Comparison of ENCODE assay signal across 8 cellular contexts in genomic region chr17:45782889-45783592, GRCh38. TPM values are rescaled to one million over a fixed set of nuclear protein-coding genes. Genes with fewer than 3 reads are reported as not detected.
DNase-seq lines count a peak whose midpoint lies in the region; ATAC-seq and TF ChIP-seq lines count a peak whose summit lies in the region.

No MANE protein-coding gene starts in this region.

- peak overlapping the region; percentile 91 for H2AFZ ChIP-seq in neural progenitor cell (replicated peaks)

- H3K4me3 Mint-ChIP-seq in activated CD4-positive, alpha-beta T cell treated with anti-CD3 and anti-CD28 coated beads for 36 hours = peak overlapping the region; percentile 58
- peak overlapping the region; percentile 90 for H3K4me3 Mint-ChIP-seq in neural progenitor cell
- H3K4me3 Mint-ChIP-seq in type B pancreatic cell = peak overlapping the region; percentile 87

- CTCF ChIA-PET in activated CD4-positive, alpha-beta T cell treated with anti-CD3 and anti-CD28 coated beads for 36 hours (lab: Charles Lee) = interaction anchor here (0.6 to 2.1 kb wide), 14 partner anchors 11 to 715 kb away, joined by 3 to 10 read pairs (median 3); no protein-coding TSS in a partner anchor

- ATAC-seq in activated CD4-positive, alpha-beta T cell treated with anti-CD3 and anti-CD28 coated beads for 36 hours = peak; percentile 71
- ATAC-seq in GM21526 (IDR thresholded peaks at IDR 0.05; ENCODE audit: low FRiP score, unreplicated experiment) = no peak
- no peak for ATAC-seq in GM19455 (IDR thresholded peaks at IDR 0.05; ENCODE audit: unreplicated experiment)

- H4K20me1 ChIP-seq in neural progenitor cell (ENCODE audit: low read depth) = peaks cover 12% of the 10 kb centered on the region

- no peaks in the 10 kb centered on the region for H3K36me3 ChIP-seq in WERI-Rb-1
- no peaks in the 10 kb centered on the region for H3K36me3 ChIP-seq in effector memory CD4-positive, alpha-beta T cell (ENCODE audit: control insufficient read depth, insufficient read depth, low read length)
- H3K36me3 ChIP-seq in neural progenitor cell = no peaks in the 10 kb centered on the region

- no peaks in the 10 kb centered on the region for H3K9me3 ChIP-seq in WERI-Rb-1 (ENCODE audit: severe bottlenecking)
- no peaks in the 10 kb centered on the region for H3K9me3 ChIP-seq in effector memory CD4-positive, alpha-beta T cell (ENCODE audit: control insufficient read depth, low read length)
- no peaks in the 10 kb centered on the region for H3K9me3 ChIP-seq in neural progenitor cell (ENCODE audit: low read depth)

- H3K4me1 ChIP-seq in effector memory CD4-positive, alpha-beta T cell (ENCODE audit: control insufficient read depth, insufficient read depth, low read length, poor library complexity, severe bottlenecking) = peaks cover 16% of the 10 kb centered on the region
- peaks cover 4% of the 10 kb centered on the region for H3K4me1 ChIP-seq in neural progenitor cell

- H3K79me2 ChIP-seq in neural progenitor cell (ENCODE audit: low read depth) = no peaks in the 10 kb centered on the region

- H3K4me3 ChIP-seq in WERI-Rb-1 (ENCODE audit: low read depth, low read length) (peak overlapping the region; percentile 73), neural progenitor cell (peak overlapping the region; percentile 80)
- peak overlapping the region; percentile 54 for H3K4me3 ChIP-seq in effector memory CD4-positive, alpha-beta T cell (ENCODE audit: insufficient read depth, low read depth, low read length, poor library complexity, severe bottlenecking)

- TF ChIP-seq CTCF in WERI-Rb-1 (IDR thresholded peaks at IDR 0.05; ENCODE audit: low read depth, low read length) (peak; percentile 95), neural progenitor cell (IDR thresholded peaks at IDR 0.05) (peak; percentile 81), type B pancreatic cell (conservative IDR thresholded peaks at IDR 0.05) (peak; percentile 95)

- intact Hi-C loops in activated CD4-positive, alpha-beta T cell treated with anti-CD3 and anti-CD28 coated beads for 36 hours (cut with DNase I, micrococcal nuclease) = loop anchor here in 1 of 2 experiments (5.0 kb wide), 1 partner anchor 49 kb away; no protein-coding TSS in a partner anchor

- H3F3A ChIP-seq in neural progenitor cell (ENCODE audit: low read depth) = peaks cover 17% of the 10 kb centered on the region

- H3K27ac Mint-ChIP-seq in activated CD4-positive, alpha-beta T cell treated with anti-CD3 and anti-CD28 coated beads for 36 hours = no peak overlapping the region
- H3K27ac Mint-ChIP-seq in neural progenitor cell (no peak overlapping the region), type B pancreatic cell (no peak overlapping the region)

- no peaks in the 10 kb centered on the region for H3K9me3 Mint-ChIP-seq in activated CD4-positive, alpha-beta T cell treated with anti-CD3 and anti-CD28 coated beads for 36 hours (ENCODE audit: low read depth)
- H3K9me3 Mint-ChIP-seq in neural progenitor cell (no peaks in the 10 kb centered on the region), type B pancreatic cell (no peaks in the 10 kb centered on the region)

- H3K27me3 ChIP-seq in WERI-Rb-1 (ENCODE audit: insufficient read depth, low read depth, severe bottlenecking) (no peaks in the 10 kb centered on the region), neural progenitor cell (peaks cover 71% of the 10 kb centered on the region)
- peaks cover 23% of the 10 kb centered on the region for H3K27me3 ChIP-seq in effector memory CD4-positive, alpha-beta T cell (replicated peaks; ENCODE audit: control insufficient read depth, insufficient read depth, low read length, poor library complexity, severe bottlenecking)

- no peak overlapping the region for H3K9ac ChIP-seq in neural progenitor cell

- H3K27ac ChIP-seq in WERI-Rb-1 = no peak overlapping the region
- H3K27ac ChIP-seq in effector memory CD4-positive, alpha-beta T cell (ENCODE audit: insufficient read depth, low read length, poor library complexity, severe bottlenecking) = no peak overlapping the region
- no peak overlapping the region for H3K27ac ChIP-seq in neural progenitor cell

- H3K27me3 Mint-ChIP-seq in activated CD4-positive, alpha-beta T cell treated with anti-CD3 and anti-CD28 coated beads for 36 hours = peaks cover 56% of the 10 kb centered on the region
- peaks cover 26% of the 10 kb centered on the region for H3K27me3 Mint-ChIP-seq in neural progenitor cell (ENCODE audit: insufficient read depth, low read depth)
- H3K27me3 Mint-ChIP-seq in type B pancreatic cell = peaks cover 83% of the 10 kb centered on the region

- H3K36me3 Mint-ChIP-seq in activated CD4-positive, alpha-beta T cell treated with anti-CD3 and anti-CD28 coated beads for 36 hours (ENCODE audit: low read depth) = no peaks in the 10 kb centered on the region
- no peaks in the 10 kb centered on the region for H3K36me3 Mint-ChIP-seq in neural progenitor cell
- H3K36me3 Mint-ChIP-seq in type B pancreatic cell = no peaks in the 10 kb centered on the region

- POLR2A ChIA-PET in activated CD4-positive, alpha-beta T cell treated with anti-CD3 and anti-CD28 coated beads for 36 hours (lab: Charles Lee) = interaction anchor here (0.6 to 0.8 kb wide), 2 partner anchors 45 to 59 kb away, joined by 4 read pairs; no protein-coding TSS in a partner anchor

- H3K4me1 Mint-ChIP-seq in activated CD4-positive, alpha-beta T cell treated with anti-CD3 and anti-CD28 coated beads for 36 hours = peaks cover 2% of the 10 kb centered on the region
- peaks cover 18% of the 10 kb centered on the region for H3K4me1 Mint-ChIP-seq in neural progenitor cell
- H3K4me1 Mint-ChIP-seq in type B pancreatic cell (ENCODE audit: unreplicated experiment) = no peaks in the 10 kb centered on the region

- DNase-seq in activated CD4-positive, alpha-beta T cell treated with anti-CD3 and anti-CD28 coated beads for 36 hours = peak; percentile 75
- no peak for DNase-seq in activated CD4-positive, alpha-beta T cell treated with anti-CD3 and anti-CD28 coated beads for 1 hour
- DNase-seq in WERI-Rb-1 = peak; percentile 75
- DNase-seq in effector memory CD4-positive, alpha-beta T cell = peak in 1 of 3 donors; percentile 6
- peak; percentile 90 for DNase-seq in neural progenitor cell (ENCODE audit: low spot score)
- DNase-seq in type B pancreatic cell (ENCODE audit: extremely low spot score, unreplicated experiment) = peak; percentile 79

- H3K4me2 ChIP-seq in neural progenitor cell = peak overlapping the region; percentile 93

RNA-seq across cellular contexts. Expression of gene CRHR1, which starts 1.1 kb away (rescaled TPM):
- not detected for total RNA-seq in activated CD4-positive, alpha-beta T cell treated with anti-CD3 and anti-CD28 coated beads for 36 hours
- total RNA-seq in neural progenitor cell (ENCODE audit: low replicate concordance) (2.9 and 3.4 TPM in 2 replicates), type B pancreatic cell (ENCODE audit: low replicate concordance) (0.17 and 0.43 TPM in 2 replicates)
